1 cellular context compared by ENCODE assay signal in genomic region chr6:37272834-37273566, GRCh38.
TF ChIP-seq lines count a peak whose summit lies in the region.

No MANE protein-coding gene starts in this region.

TF ChIP-seq in GM23338, 12 proteins besides CTCF, POLR2A, EP300 and RAD21 (continued from another document):
- TF ChIP-seq REST (IDR thresholded peaks at IDR 0.05; ENCODE audit: unreplicated experiment) (no peak), ZNF462 (CRISPR knock-in tag; IDR thresholded peaks at IDR 0.05) (no peak), ZNF114 (CRISPR knock-in tag; IDR thresholded peaks at IDR 0.05) (no peak), EZH2phosphoT487 (IDR thresholded peaks at IDR 0.05; ENCODE audit: unreplicated experiment) (no peak), STAT1 (IDR thresholded peaks at IDR 0.05; ENCODE audit: unreplicated experiment) (no peak), POLR2AphosphoS5 (IDR thresholded peaks at IDR 0.05; ENCODE audit: low read depth) (no peak), EZH2 (IDR thresholded peaks at IDR 0.05; ENCODE audit: low read depth, unreplicated experiment) (no peak), NANOG (IDR thresholded peaks at IDR 0.05; ENCODE audit: borderline replicate concordance) (no peak)
- TF ChIP-seq, protein P1, sequence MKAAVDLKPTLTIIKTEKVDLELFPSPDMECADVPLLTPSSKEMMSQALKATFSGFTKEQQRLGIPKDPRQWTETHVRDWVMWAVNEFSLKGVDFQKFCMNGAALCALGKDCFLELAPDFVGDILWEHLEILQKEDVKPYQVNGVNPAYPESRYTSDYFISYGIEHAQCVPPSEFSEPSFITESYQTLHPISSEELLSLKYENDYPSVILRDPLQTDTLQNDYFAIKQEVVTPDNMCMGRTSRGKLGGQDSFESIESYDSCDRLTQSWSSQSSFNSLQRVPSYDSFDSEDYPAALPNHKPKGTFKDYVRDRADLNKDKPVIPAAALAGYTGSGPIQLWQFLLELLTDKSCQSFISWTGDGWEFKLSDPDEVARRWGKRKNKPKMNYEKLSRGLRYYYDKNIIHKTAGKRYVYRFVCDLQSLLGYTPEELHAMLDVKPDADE (IDR thresholded peaks at IDR 0.05): no peak
